ENCODE assay signal across 8 cellular contexts in genomic region chr7:77537136-77537594, GRCh38. TPM values are rescaled to one million over a fixed set of nuclear protein-coding genes. Genes with fewer than 3 reads are reported as not detected.
DNase-seq lines count a peak whose midpoint lies in the region; ATAC-seq and TF ChIP-seq lines count a peak whose summit lies in the region.

PTPN12 (plus strand) TSS chr7:77537295; CDS start chr7:77537547, 252 bp downstream.

- intact Hi-C loops in mucosa of descending colon (cut with DNase I, micrococcal nuclease) = no loop called here

- peak within 1 kb of the TSS; percentile 94 for H3K9ac ChIP-seq in endocrine pancreas (ENCODE audit: control insufficient read depth, insufficient read depth, low read length)

- no peaks in the 10 kb centered on the region for H3K36me3 ChIP-seq in endocrine pancreas (ENCODE audit: control insufficient read depth, insufficient read depth, low read length)
- H3K36me3 ChIP-seq in mucosa of descending colon (ENCODE audit: low read depth) = no peaks in the 10 kb centered on the region

- peak within 1 kb of the TSS; percentile 67 for H3K4me3 ChIP-seq in endocrine pancreas (ENCODE audit: control insufficient read depth, insufficient read depth, low read length)
- H3K4me3 ChIP-seq in mucosa of descending colon = peak within 1 kb of the TSS; percentile 84

- peak; percentile 25 for ATAC-seq in HG03103 (IDR thresholded peaks at IDR 0.05; ENCODE audit: low read depth, unreplicated experiment)
- ATAC-seq in mucosa of descending colon = no peak

- no peak for TF ChIP-seq CTCF in mucosa of descending colon (IDR thresholded peaks at IDR 0.05)

- H3K9me3 ChIP-seq in endocrine pancreas (ENCODE audit: control insufficient read depth, low read length) (no peaks in the 10 kb centered on the region), mucosa of descending colon (no peaks in the 10 kb centered on the region)

- peaks cover 9% of the 10 kb centered on the region for H3K4me1 ChIP-seq in endocrine pancreas (ENCODE audit: control insufficient read depth, insufficient read depth, low read length)
- peaks cover 14% of the 10 kb centered on the region for H3K4me1 ChIP-seq in mucosa of descending colon (ENCODE audit: low read depth)

- DNase-seq in activated gamma-delta T cell (lab: John Stamatoyannopoulos, UW) (peak; percentile 87), activated gamma-delta T cell treated with Interleukin-2 at 50 U/mL for 16 hours (no peak), RPMI7951 (ENCODE audit: low read depth) (peak; percentile 88), mucosa of descending colon (no peak), ureter (ENCODE audit: low spot score) (no peak)
- DNase-seq in stimulated activated CD4-positive, alpha-beta T cell treated with anti-CD3 and anti-CD28 coated beads, Interleukin-4, amount 100 ng/mL, for 1 hour = no peak

- no peaks in the 10 kb centered on the region for H3K27me3 ChIP-seq in endocrine pancreas (ENCODE audit: control insufficient read depth, insufficient read depth, low read length)

RNA-seq across cellular contexts. Expression of gene PTPN12, which starts in this region (rescaled TPM):
- total RNA-seq in RPMI7951 (2014; rRNA removed; shearing (Covaris generic)) = 37.9 and 58.4 TPM in 2 replicates
- total RNA-seq in mucosa of descending colon = 10 to 100 TPM; 42.0 to 92.1 (median 44.6) TPM
- 72.9 TPM for total RNA-seq in ureter

Comparison
In these comparisons a context has a peak if more than half of its experiments do, and no peak if none do; other contexts are left out.
1. DNase-seq: peak in activated gamma-delta T cell (single experiment) and RPMI7951 (single experiment); none in activated gamma-delta T cell treated with Interleukin-2 at 50 U/mL for 16 hours (single experiment), mucosa of descending colon (0 of 3), ureter (single experiment) and stimulated activated CD4-positive, alpha-beta T cell treated with anti-CD3 and anti-CD28 coated beads, Interleukin-4, amount 100 ng/mL, for 1 hour (single experiment).